In genomic region chr16:29270033-29270432, GRCh38 we compare ENCODE assay signal across 6 cellular contexts.
DNase-seq lines count a peak whose midpoint lies in the region; ATAC-seq and TF ChIP-seq lines count a peak whose summit lies in the region.
"Not testable (repeated sequence)": the region's sequence is repeated elsewhere in the genome, so short reads cannot be mapped to it uniquely, and the experiment has no call there.

No MANE protein-coding gene starts in this region.

- not testable (repeated sequence) for H3K36me3 ChIP-seq in HEK293 (ENCODE audit: control insufficient read depth in 2 of 2, insufficient read depth in 1 of 2, low read length in 2 of 2); SJSA1; brain microvascular endothelial cell (replicated peaks); suprapubic skin

- POLR2A ChIA-PET in HEK293 (lab: Yijun Ruan, JAX), result not testable (repeated sequence)

- TF ChIP-seq POLR2A in suprapubic skin (IDR thresholded peaks at IDR 0.05), result not testable (repeated sequence)

- not testable (repeated sequence) for TF ChIP-seq CTCF in HEK293 (tag by site-specific recombination; IDR thresholded peaks at IDR 0.05); brain microvascular endothelial cell (IDR thresholded peaks at IDR 0.05; ENCODE audit: low read depth, low read length, missing control alignments); foreskin keratinocyte (conservative IDR thresholded peaks at IDR 0.05); osteocyte (IDR thresholded peaks at IDR 0.05); suprapubic skin (IDR thresholded peaks at IDR 0.05)

- H3K4me3 Mint-ChIP-seq in osteocyte (ENCODE audit: unreplicated experiment), result not testable (repeated sequence)

- H3K4me1 Mint-ChIP-seq in osteocyte (ENCODE audit: unreplicated experiment), result peaks cover 34% of the 10 kb centered on the region

- not testable (repeated sequence) for H3K27ac ChIP-seq in HEK293 (ENCODE audit: extremely low read depth, low read depth, low read length)
- peak overlapping the region; percentile 94; the same call in 1 of the 2 replicates for H3K27ac ChIP-seq in SJSA1
- H3K27ac ChIP-seq in brain microvascular endothelial cell, result peak overlapping the region; percentile 83
- H3K27ac ChIP-seq in foreskin keratinocyte, result peak overlapping the region; percentile 100
- H3K27ac ChIP-seq in suprapubic skin, result peak overlapping the region; percentile 23

- not testable (repeated sequence) for ATAC-seq in foreskin keratinocyte

- H3K27me3 ChIP-seq in SJSA1 (replicated peaks); brain microvascular endothelial cell (replicated peaks); foreskin keratinocyte; suprapubic skin: not testable (repeated sequence)

- H3K9me3 Mint-ChIP-seq in osteocyte (ENCODE audit: unreplicated experiment), result not testable (repeated sequence)

- H3K36me3 Mint-ChIP-seq in osteocyte (ENCODE audit: unreplicated experiment), result not testable (repeated sequence)

- CTCF ChIA-PET in HEK293 (lab: Yijun Ruan, JAX), result not testable (repeated sequence)

- DNase-seq in SJSA1 (ENCODE audit: low read depth in 1 of 2, low spot score in 2 of 2); brain microvascular endothelial cell; foreskin keratinocyte; osteocyte (ENCODE audit: extremely low spot score, unreplicated experiment); suprapubic skin (ENCODE audit: low spot score in 2 of 2): not testable (repeated sequence)

- TF ChIP-seq EP300 in suprapubic skin (IDR thresholded peaks at IDR 0.05), result not testable (repeated sequence)

- in situ Hi-C loops in brain microvascular endothelial cell (cut with HindIII; ENCODE audit: low pct_ligation_motif_present, low sequenced_read_pairs), result not testable (repeated sequence)

- not testable (repeated sequence) for H3K4me1 ChIP-seq in HEK293 (ENCODE audit: control insufficient read depth, insufficient read depth, low read length)
- H3K4me1 ChIP-seq in SJSA1 (replicated peaks), result peaks cover 66% of the 10 kb centered on the region
- H3K4me1 ChIP-seq in foreskin keratinocyte, result peaks cover 23% of the 10 kb centered on the region
- peaks cover 10% of the 10 kb centered on the region for H3K4me1 ChIP-seq in suprapubic skin

- H3K27me3 Mint-ChIP-seq in osteocyte (ENCODE audit: unreplicated experiment), result not testable (repeated sequence)

- H3K9me3 ChIP-seq in HEK293 (ENCODE audit: control insufficient read depth, insufficient read depth, low read depth, low read length); SJSA1 (replicated peaks); suprapubic skin: not testable (repeated sequence)

- peak overlapping the region; percentile 88 for H3K27ac Mint-ChIP-seq in osteocyte (ENCODE audit: unreplicated experiment)

- H3K4me3 ChIP-seq in HEK293 (ENCODE audit: low read depth, low read length); SJSA1; brain microvascular endothelial cell (ENCODE audit: low read depth, low read length); suprapubic skin: not testable (repeated sequence)

TF ChIP-seq in HEK293, 187 proteins besides CTCF, POLR2A, EP300 and RAD21:
- TF ChIP-seq ZNF366 (tag by site-specific recombination; conservative IDR thresholded peaks at IDR 0.05), result peak; percentile 83
- peak; percentile 43 for TF ChIP-seq ZBTB17 (tag by site-specific recombination; IDR thresholded peaks at IDR 0.05)
